9 cellular contexts compared by ENCODE assay signal in genomic region chr2:232236200-232236599, GRCh38.
DNase-seq lines count a peak whose midpoint lies in the region; ATAC-seq and TF ChIP-seq lines count a peak whose summit lies in the region.
"Had no signal": no experiment of that assay in that cellular context is flagged by ENCODE, and none has a peak within 500 bp of the region (broad histone marks: within the 10 kb centered on the region; RNA-seq: fewer than 3 reads in every experiment).

No MANE protein-coding gene starts in this region.

- TF ChIP-seq RAD21 in SK-N-SH (IDR thresholded peaks at IDR 0.05; ENCODE audit: low read length), result no peak

- H3K27ac ChIP-seq in SK-N-SH (ENCODE audit: low read depth in 2 of 2, low read length in 1 of 2), result no peak overlapping the region

- H4K20me1 ChIP-seq in SK-N-SH (ENCODE audit: insufficient read depth), result no peaks in the 10 kb centered on the region

- H2AFZ ChIP-seq in SK-N-SH (ENCODE audit: low read depth), result no peak overlapping the region

- H3K9ac ChIP-seq in SK-N-SH, result no peak overlapping the region

- peaks cover 0 to 3% of the 10 kb centered on the region in 2 experiments; a peak in 1 of 4 replicates for H3K4me1 ChIP-seq in SK-N-SH (ENCODE audit: control insufficient read depth in 1 of 2, insufficient read depth in 2 of 2, low read depth in 1 of 2, low read length in 1 of 2)
- no peaks in the 10 kb centered on the region for H3K4me1 ChIP-seq in HAP-1

- no peaks in the 10 kb centered on the region for H3K9me2 ChIP-seq in SK-N-SH

- in situ Hi-C loops in HAP-1 (cut with MboI; ENCODE audit: low sequenced_read_pairs), result no loop called here

- CTCF ChIA-PET in SK-N-SH (lab: Yijun Ruan, JAX), result no interaction called here

- POLR2A ChIA-PET in SK-N-SH (lab: Yijun Ruan, JAX), result no interaction called here

- H3K9me3 ChIP-seq in SK-N-SH, result no peaks in the 10 kb centered on the region
- no peaks in the 10 kb centered on the region for H3K9me3 ChIP-seq in HAP-1

- no peak overlapping the region for H3K4me2 ChIP-seq in SK-N-SH

- ATAC-seq in GM18502 (IDR thresholded peaks at IDR 0.05; ENCODE audit: poor library complexity, unreplicated experiment) (peak; percentile 84), GM21515 (IDR thresholded peaks at IDR 0.05; ENCODE audit: unreplicated experiment) (peak; percentile 78), HG03457 (IDR thresholded peaks at IDR 0.05; ENCODE audit: unreplicated experiment) (peak; percentile 67), Right ventricle myocardium inferior (no peak)

- no peaks in the 10 kb centered on the region for H3K79me2 ChIP-seq in SK-N-SH (ENCODE audit: insufficient read depth)

- H3K4me3 ChIP-seq in fibroblast of mammary gland (ENCODE audit: control insufficient read depth, low read depth, low read length) (no peak overlapping the region), SK-N-SH (ENCODE audit: low read depth in 2 of 2, low read length in 1 of 2) (no peak overlapping the region), HAP-1 (no peak overlapping the region)

- DNase-seq in fibroblast of mammary gland (ENCODE audit: low read depth) (peak; percentile 47), SK-N-SH (no peak), NCI-H1436 (lab: John Stamatoyannopoulos, UW) (no peak), HAP-1 (ENCODE audit: low spot score in 2 of 2) (no peak), Right ventricle myocardium inferior (ENCODE audit: missing footprints) (no peak)
- DNase-seq: activated naive CD4-positive, alpha-beta T cell treated with Interleukin-2 at 50 U/mL for 16 hours had no signal

- H3K27me3 ChIP-seq in SK-N-SH (ENCODE audit: insufficient read depth), result no peaks in the 10 kb centered on the region
- H3K27me3 ChIP-seq in HAP-1 (ENCODE audit: low read depth), result no peaks in the 10 kb centered on the region

- TF ChIP-seq CTCF in fibroblast of mammary gland (conservative IDR thresholded peaks at IDR 0.05; ENCODE audit: control insufficient read depth, insufficient read depth, low read depth, low read length), result no peak
- TF ChIP-seq CTCF in SK-N-SH (IDR thresholded peaks at IDR 0.05), result no peak

- H3K36me3 ChIP-seq in SK-N-SH (replicated peaks in 1 of 2; ENCODE audit: control insufficient read depth in 1 of 2, insufficient read depth in 2 of 2, low read length in 1 of 2) (peaks cover 0 to 14% of the 10 kb centered on the region in 2 experiments), HAP-1 (replicated peaks) (no peaks in the 10 kb centered on the region)

- intact Hi-C loops in Right ventricle myocardium inferior (cut with DNase I), result no loop called here

- no peaks in the 10 kb centered on the region for H3F3A ChIP-seq in SK-N-SH (replicated peaks; ENCODE audit: insufficient read depth)

- TF ChIP-seq EP300 in SK-N-SH (IDR thresholded peaks at IDR 0.05; ENCODE audit: borderline replicate concordance in 1 of 2, low read depth in 1 of 2, low read length in 1 of 2), result no peak

TF ChIP-seq in SK-N-SH, 30 proteins besides CTCF, POLR2A, EP300 and RAD21:
- TF ChIP-seq MEF2A (IDR thresholded peaks at IDR 0.05; ENCODE audit: borderline replicate concordance, low read depth) (no peak), RFX5 (IDR thresholded peaks at IDR 0.05; ENCODE audit: low read length) (no peak), POLR2AphosphoS5 (IDR thresholded peaks at IDR 0.05; ENCODE audit: low read depth, low read length) (no peak), FOSL2 (IDR thresholded peaks at IDR 0.05; ENCODE audit: borderline replicate concordance, low read depth) (no peak), JUND (IDR thresholded peaks at IDR 0.05) (no peak; the same call in 1 of the 2 replicates), MAX (IDR thresholded peaks at IDR 0.05; ENCODE audit: low read depth) (no peak), CHD2 (IDR thresholded peaks at IDR 0.05; ENCODE audit: low read length, partially characterized antibody) (no peak), TAF1 (IDR thresholded peaks at IDR 0.05; ENCODE audit: borderline replicate concordance, low read depth, low read length) (no peak), IRF3 (IDR thresholded peaks at IDR 0.05; ENCODE audit: low read depth, low read length) (no peak), GATA2 (CRISPR knock-in tag; IDR thresholded peaks at IDR 0.05) (no peak), EZH2phosphoT487 (IDR thresholded peaks at IDR 0.05; ENCODE audit: borderline replicate concordance, low read depth) (no peak), REST (IDR thresholded peaks at IDR 0.05; ENCODE audit: low read depth, low read length) (no peak), GABPA (IDR thresholded peaks at IDR 0.05; ENCODE audit: low read depth) (no peak), ZBTB33 (IDR thresholded peaks at IDR 0.05; ENCODE audit: borderline replicate concordance, low read depth) (no peak), RCOR1 (IDR thresholded peaks at IDR 0.05; ENCODE audit: low read length) (no peak), NRF1 (IDR thresholded peaks at IDR 0.05; ENCODE audit: low read depth, low read length) (no peak), TCF12 (IDR thresholded peaks at IDR 0.05) (no peak), TEAD4 (IDR thresholded peaks at IDR 0.05; ENCODE audit: borderline replicate concordance, insufficient read depth) (no peak)
TF ChIP-seq in SK-N-SH: peak in this region for 0.
